Comparison of ENCODE assay signal across 21 cellular contexts in the genomic region with DNA sequence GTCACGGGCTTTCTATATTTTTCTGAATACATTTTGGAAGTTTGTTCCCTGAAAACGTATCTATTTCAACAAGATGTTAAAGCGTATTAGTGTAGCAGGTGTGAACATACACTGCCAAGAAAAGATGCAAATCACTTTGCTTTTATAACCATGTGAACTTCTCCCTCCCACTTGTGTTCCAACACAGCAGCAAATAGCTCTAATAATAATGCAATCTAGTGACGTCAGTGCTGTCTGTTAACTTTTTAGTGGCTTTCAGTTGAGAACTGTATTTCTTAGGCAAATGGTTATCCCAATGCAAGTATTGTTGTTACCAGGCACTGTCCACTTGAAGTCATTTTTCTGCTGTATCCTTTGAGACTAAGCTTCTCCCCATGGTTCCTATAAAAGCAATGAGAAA.
DNase-seq lines count a peak whose midpoint lies in the region; ATAC-seq and TF ChIP-seq lines count a peak whose summit lies in the region.
"Had no signal": no experiment of that assay in that cellular context is flagged by ENCODE, and none has a peak within 500 bp of the region (broad histone marks: within the 10 kb centered on the region; RNA-seq: fewer than 3 reads in every experiment).

No MANE protein-coding gene starts in this region.

- DNase-seq in DMS 273 (lab: John Stamatoyannopoulos, UW; ENCODE audit: unreplicated experiment) (peak; percentile 47), DMS 273 treated with DMSO at 0.1 percent for 48 hours (lab: John Stamatoyannopoulos, UW) (no peak), NCI-H526 (lab: John Stamatoyannopoulos, UW) (peak; percentile 38 to 63), fibroblast of mammary gland (ENCODE audit: low read depth) (peak; percentile 33), renal cortical epithelial cell (ENCODE audit: low read depth) (peak; percentile 11), SW 1271 (lab: John Stamatoyannopoulos, UW) (no peak)
- DNase-seq: BE2C; CD8-positive, alpha-beta memory T cell; DMS153; DND-41; H7; NCI-H1417; NCI-H1694; NCI-H2029 treated with DMSO at 0.1 percent for 48 hours; NCI-H2227 treated with DMSO at 0.1 percent for 48 hours; NCI-H774; SIG-M5 had no signal

- no peak for TF ChIP-seq CTCF in fibroblast of mammary gland (conservative IDR thresholded peaks at IDR 0.05; ENCODE audit: control insufficient read depth, insufficient read depth, low read depth, low read length)

- no peak for ATAC-seq in GM18870 (IDR thresholded peaks at IDR 0.05; ENCODE audit: unreplicated experiment)
- ATAC-seq in HG03521 (IDR thresholded peaks at IDR 0.05; ENCODE audit: unreplicated experiment): no peak
- ATAC-seq: K562 had no signal

- H3K4me3 ChIP-seq in fibroblast of mammary gland (ENCODE audit: control insufficient read depth, low read depth, low read length): no peak overlapping the region
- H3K4me3 ChIP-seq: K562, SK-N-MC had no signal

Comparison
In these comparisons a context has a peak if more than half of its experiments do, and no peak if none do; other contexts are left out.
1. DNase-seq: peak in DMS 273 (single experiment), NCI-H526 (2 of 2), fibroblast of mammary gland (single experiment) and renal cortical epithelial cell (single experiment); none in DMS 273 treated with DMSO at 0.1 percent for 48 hours (single experiment) and SW 1271 (0 of 2).